25 cellular contexts compared by ENCODE assay signal in genomic region chr4:3699678-3700077, GRCh38.
DNase-seq lines count a peak whose midpoint lies in the region; ATAC-seq and TF ChIP-seq lines count a peak whose summit lies in the region.
"Had no signal": no experiment of that assay in that cellular context is flagged by ENCODE, and none has a peak within 500 bp of the region (broad histone marks: within the 10 kb centered on the region; RNA-seq: fewer than 3 reads in every experiment).

No MANE protein-coding gene starts in this region.

- H3K36me3 Mint-ChIP-seq in chondrocyte (ENCODE audit: low read depth), result peaks cover 10% of the 10 kb centered on the region
- peaks cover 0 to 7% (median 2%) of the 10 kb centered on the region in 3 experiments; a peak in 5 of 7 replicates for H3K36me3 Mint-ChIP-seq in H9 (ENCODE audit: insufficient read depth in 1 of 3, low read depth in 3 of 3)
- H3K36me3 Mint-ChIP-seq: CD8-positive, alpha-beta memory T cell had no signal

- no peak for TF ChIP-seq POLR2A in testis (IDR thresholded peaks at IDR 0.05)

- no peak overlapping the region for H3K4me3 Mint-ChIP-seq in chondrocyte (ENCODE audit: unreplicated experiment)
- H3K4me3 Mint-ChIP-seq in H9, result no peak overlapping the region
- H3K4me3 Mint-ChIP-seq: CD8-positive, alpha-beta memory T cell; HFFc6 had no signal

- WGBS in right cardiac atrium, result 68% methylated on average over 13 of the region's 13 CpGs
- WGBS in aorta, 2 donors, result 81 to 83% methylated on average over 13 of the region's 13 CpGs
- WGBS in testis, 2 donors, result 70 to 85% methylated on average over 5 to 13 of the region's 13 CpGs
- WGBS in H9 (ENCODE audit: extremely low coverage, insufficient read length, low lambda C conversion rate), result no CpG with 5 or more reads among the region's 13 CpGs

- no peak overlapping the region for H3K14ac ChIP-seq in H9 (ENCODE audit: insufficient read depth, low read length)

- no peak overlapping the region for H2BK5ac ChIP-seq in H9 (ENCODE audit: insufficient read length, low read length)

- H3K18ac ChIP-seq in H9 (ENCODE audit: insufficient read length, low read depth, low read length), result no peak overlapping the region

- ATAC-seq in right cardiac atrium, result no peak
- ATAC-seq in mucosa of descending colon, result no peak
- no peak for ATAC-seq in aorta (ENCODE audit: low FRiP score)
- no peak for ATAC-seq in GM18858 (IDR thresholded peaks at IDR 0.05; ENCODE audit: unreplicated experiment)
- ATAC-seq: K562, PC-3 had no signal

- H3K4me3 ChIP-seq in right cardiac atrium (ENCODE audit: low read length), result no peak overlapping the region
- no peak overlapping the region for H3K4me3 ChIP-seq in left ventricle myocardium inferior
- H3K4me3 ChIP-seq in mucosa of descending colon, result no peak overlapping the region
- no peak overlapping the region for H3K4me3 ChIP-seq in aorta (ENCODE audit: low read length in 2 of 2)
- H3K4me3 ChIP-seq in testis, result no peak overlapping the region
- H3K4me3 ChIP-seq: GM23248, HAP-1, K562 had no signal

- TF ChIP-seq CTCF in left ventricle myocardium inferior (IDR thresholded peaks at IDR 0.05; ENCODE audit: borderline replicate concordance) (no peak), chondrocyte (IDR thresholded peaks at IDR 0.05) (no peak), mucosa of descending colon (IDR thresholded peaks at IDR 0.05) (no peak), testis (IDR thresholded peaks at IDR 0.05) (no peak), H9 (conservative IDR thresholded peaks at IDR 0.05) (no peak)

- H2AK5ac ChIP-seq in H9 (ENCODE audit: insufficient read length, low read length), result no peak overlapping the region

- no peak overlapping the region for H4K8ac ChIP-seq in H9 (replicated peaks; ENCODE audit: insufficient read length, low read depth, low read length)

- no peak overlapping the region for H3T11ph ChIP-seq in H9 (ENCODE audit: low read length)

- intact Hi-C loops in right cardiac atrium (cut with DNase I) (no loop called here), left ventricle myocardium inferior (cut with micrococcal nuclease) (no loop called here), mucosa of descending colon (cut with DNase I, micrococcal nuclease) (no loop called here), aorta (cut with DNase I) (no loop called here), testis (cut with DNase I; ENCODE audit: low total_unique reads) (no loop called here)

- H3K4me2 ChIP-seq in H9 (ENCODE audit: insufficient read depth, insufficient read length, low read length), result no peak overlapping the region

- H3K27ac Mint-ChIP-seq in chondrocyte (ENCODE audit: unreplicated experiment) (no peak overlapping the region), H9 (no peak overlapping the region)
- H3K27ac Mint-ChIP-seq: CD8-positive, alpha-beta memory T cell; HFFc6 had no signal

- no peak overlapping the region for H3K23ac ChIP-seq in H9 (ENCODE audit: insufficient read length, low read depth, low read length)

- H3K4me1 Mint-ChIP-seq in chondrocyte (ENCODE audit: low read depth), result no peaks in the 10 kb centered on the region
- H3K4me1 Mint-ChIP-seq in H9, result peaks cover 7 to 25% of the 10 kb centered on the region in 2 experiments
- H3K4me1 Mint-ChIP-seq: CD8-positive, alpha-beta memory T cell had no signal

- peaks cover 24% of the 10 kb centered on the region for H3K9me3 Mint-ChIP-seq in chondrocyte (ENCODE audit: low read depth)
- peaks cover 12 to 16% of the 10 kb centered on the region in 2 experiments; a peak in 4 of 5 replicates for H3K9me3 Mint-ChIP-seq in H9

- no peak overlapping the region for H2BK15ac ChIP-seq in H9 (ENCODE audit: low read depth, low read length)

- H2BK120ac ChIP-seq in H9 (ENCODE audit: low read depth, low read length, poor library complexity, severe bottlenecking), result no peak overlapping the region

- H3K36me3 ChIP-seq in left ventricle myocardium inferior (no peaks in the 10 kb centered on the region), mucosa of descending colon (ENCODE audit: low read depth) (no peaks in the 10 kb centered on the region), aorta (ENCODE audit: control insufficient read depth in 1 of 2, insufficient read depth in 2 of 2, low read length in 1 of 2) (no peaks in the 10 kb centered on the region), testis (ENCODE audit: low read depth, missing control alignments) (no peaks in the 10 kb centered on the region)
- H3K36me3 ChIP-seq: HAP-1 had no signal

- no peaks in the 10 kb centered on the region for H3K79me1 ChIP-seq in H9 (ENCODE audit: insufficient read depth, low read depth, low read length, poor library complexity, severe bottlenecking)

- H3K27me3 ChIP-seq in right cardiac atrium (ENCODE audit: control insufficient read depth, insufficient read depth) (no peaks in the 10 kb centered on the region), left ventricle myocardium inferior (ENCODE audit: low read depth) (peaks cover 94% of the 10 kb centered on the region), aorta (ENCODE audit: control insufficient read depth in 1 of 2, insufficient read depth in 2 of 2, low read length in 1 of 2) (no peaks in the 10 kb centered on the region), testis (no peaks in the 10 kb centered on the region), H9 (ENCODE audit: insufficient read depth, low read length) (no peaks in the 10 kb centered on the region)

- no peak overlapping the region for H4K5ac ChIP-seq in H9 (ENCODE audit: insufficient read length, low read depth, low read length)

- no peak overlapping the region for H4K91ac ChIP-seq in H9 (ENCODE audit: insufficient read length, low read depth, low read length)

- H3K27ac ChIP-seq in right cardiac atrium (ENCODE audit: low read length) (no peak overlapping the region), left ventricle myocardium inferior (replicated peaks) (no peak overlapping the region), aorta (ENCODE audit: low read depth in 1 of 2, low read length in 2 of 2) (no peak overlapping the region), testis (no peak overlapping the region), H9 (ENCODE audit: insufficient read length, low read depth, low read length) (no peak overlapping the region)
- H3K27ac ChIP-seq: C4-2B, GM23248 had no signal

- H3K23me2 ChIP-seq in H9 (ENCODE audit: insufficient read length, low read depth, low read length, poor library complexity, severe bottlenecking), result no peaks in the 10 kb centered on the region

- H2BK20ac ChIP-seq in H9 (ENCODE audit: low read depth, low read length, poor library complexity, severe bottlenecking), result no peak overlapping the region

- no peak overlapping the region for H3K56ac ChIP-seq in H9 (ENCODE audit: insufficient read length, low read depth, low read length)

- DNase-seq in right cardiac atrium (peak; percentile 6 to 34 (median 16)), left ventricle myocardium inferior (no peak), chondrocyte (ENCODE audit: low spot score) (peak; percentile 75), mucosa of descending colon (peak in 2 of 3 donors; percentile 6 to 39), aorta (peak; percentile 24 to 61), testis (no peak), H9 (no peak)
- DNase-seq: DMS 273 treated with DMSO at 0.1 percent for 48 hours; DND-41; GM23248; HFFc6; Kasumi-1; NCI-H1694; NCI-H2029 treated with DMSO at 0.1 percent for 48 hours; NCI-H446 treated with DMSO at 0.1 percent for 48 hours; NCI-H526; NCI-H82; NK-92 treated with Interleukin-12 subunit alpha and Interleukin-12 subunit beta, amount 100 ng/mL, for 24 hours; PC-3; SHP77 had no signal

- H3K27me3 Mint-ChIP-seq in chondrocyte (ENCODE audit: low read depth) (peaks cover 30% of the 10 kb centered on the region), H9 (ENCODE audit: low read depth) (peaks cover 50% of the 10 kb centered on the region)

- peaks cover 2% of the 10 kb centered on the region for H3K9me3 ChIP-seq in right cardiac atrium (ENCODE audit: control insufficient read depth, low read length)
- peaks cover 38% of the 10 kb centered on the region for H3K9me3 ChIP-seq in left ventricle myocardium inferior (replicated peaks)
- H3K9me3 ChIP-seq in mucosa of descending colon, result no peaks in the 10 kb centered on the region
- H3K9me3 ChIP-seq in aorta (ENCODE audit: control insufficient read depth, low read length), result peaks cover 10% of the 10 kb centered on the region
- H3K9me3 ChIP-seq in testis, result no peaks in the 10 kb centered on the region
- peaks cover 7% of the 10 kb centered on the region for H3K9me3 ChIP-seq in H9 (ENCODE audit: control insufficient read depth, low read depth, low read length)
- H3K9me3 ChIP-seq: HAP-1 had no signal

- H4K20me1 ChIP-seq in H9 (ENCODE audit: control insufficient read depth, insufficient read depth, insufficient read length), result no peaks in the 10 kb centered on the region

- H3K9ac ChIP-seq in H9 (ENCODE audit: extremely low read depth, insufficient read length, low read length), result no peak overlapping the region
- H3K9ac ChIP-seq: GM23248 had no signal

- no peak overlapping the region for H2BK12ac ChIP-seq in H9 (ENCODE audit: insufficient read length, low read depth, low read length)

- H3K4me1 ChIP-seq in right cardiac atrium (ENCODE audit: control insufficient read depth, insufficient read depth, low read length) (no peaks in the 10 kb centered on the region), left ventricle myocardium inferior (no peaks in the 10 kb centered on the region), mucosa of descending colon (ENCODE audit: low read depth) (no peaks in the 10 kb centered on the region), aorta (ENCODE audit: control insufficient read depth in 1 of 2, insufficient read depth in 2 of 2, low read length in 2 of 2) (no peaks in the 10 kb centered on the region), testis (no peaks in the 10 kb centered on the region), H9 (ENCODE audit: insufficient read depth, low read length) (no peaks in the 10 kb centered on the region)
- H3K4me1 ChIP-seq: HAP-1 had no signal

- H3K79me2 ChIP-seq in H9 (ENCODE audit: insufficient read depth, low read length), result no peaks in the 10 kb centered on the region

- no peak overlapping the region for H2AFZ ChIP-seq in H9 (ENCODE audit: low read length)
- H2AFZ ChIP-seq: GM23248 had no signal

- H3K4ac ChIP-seq in H9 (ENCODE audit: low read depth, low read length), result no peak overlapping the region

Comparison
In these comparisons a context has a peak if more than half of its experiments do, and no peak if none do; other contexts are left out.
1. DNase-seq: peak in right cardiac atrium (3 of 3), chondrocyte (single experiment), mucosa of descending colon (2 of 3) and aorta (2 of 2); none in left ventricle myocardium inferior (single experiment), testis (single experiment) and H9 (single experiment).